8 cellular contexts compared by ENCODE assay signal in genomic region chr13:113724780-113725315, GRCh38. TPM values are rescaled to one million over a fixed set of nuclear protein-coding genes. Genes with fewer than 3 reads are reported as not detected.
A peak's percentile ranks its signal among the peaks of the same experiment; 100 is the strongest.
DNase-seq lines count a peak whose midpoint lies in the region; ATAC-seq lines count a peak whose summit lies in the region.

No MANE protein-coding gene starts in this region.

- no peaks in the 10 kb centered on the region for H3K27me3 ChIP-seq in layer of hippocampus (ENCODE audit: control insufficient read depth, insufficient read depth, low read length)

- peak overlapping the region; percentile 84 for H3K27ac ChIP-seq in layer of hippocampus (ENCODE audit: low read depth, low read length)

- no peak for ATAC-seq in GM21717 (IDR thresholded peaks at IDR 0.05; ENCODE audit: unreplicated experiment)

- peak; percentile 71 for DNase-seq in G401 (ENCODE audit: low spot score)
- peak; percentile 23 for DNase-seq in HCEC 1CT
- DNase-seq in NCI-H1092 (lab: John Stamatoyannopoulos, UW): peak; percentile 88
- peak; percentile 76 to 80 for DNase-seq in activated CD4-positive, alpha-beta T cell treated with anti-CD3 and anti-CD28 coated beads for 24 hours (ENCODE audit: low read depth in 2 of 2)
- DNase-seq in cerebellum (ENCODE audit: low spot score): peak; percentile 82
- DNase-seq in stimulated activated CD4-positive, alpha-beta T cell treated with anti-CD3 and anti-CD28 coated beads, Interleukin-2, amount 100 ng/mL, for 24 hours: peak; percentile 87 to 92

- in situ Hi-C loops in G401 (cut with HindIII; ENCODE audit: low sequenced_read_pairs): no loop called here

RNA-seq across cellular contexts. Expression of gene TMEM255B, which starts 34.2 kb away (rescaled TPM):
- total RNA-seq in G401 (2014; rRNA removed; shearing (Covaris generic)): 1.2 TPM in 1 of 2 replicates, not detected in the other
- 7.9 TPM for total RNA-seq in cerebellum

RNA-seq across cellular contexts. Expression of gene GRK1, which starts 57.8 kb away (rescaled TPM):
- 0.07 TPM in 1 of 2 replicates, not detected in the other for total RNA-seq in G401 (2014; rRNA removed; shearing (Covaris generic))
- 0.45 TPM for total RNA-seq in cerebellum

Comparison
In these comparisons a context has a peak if more than half of its experiments do, and no peak if none do; other contexts are left out.
1. DNase-seq: peak in every context shown above with its lines; median percentile 90 in stimulated activated CD4-positive, alpha-beta T cell treated with anti-CD3 and anti-CD28 coated beads, Interleukin-2, amount 100 ng/mL, for 24 hours; 88 in NCI-H1092; 82 in cerebellum; 78 in activated CD4-positive, alpha-beta T cell treated with anti-CD3 and anti-CD28 coated beads for 24 hours; 71 in G401; 23 in HCEC 1CT.